In the genomic region with DNA sequence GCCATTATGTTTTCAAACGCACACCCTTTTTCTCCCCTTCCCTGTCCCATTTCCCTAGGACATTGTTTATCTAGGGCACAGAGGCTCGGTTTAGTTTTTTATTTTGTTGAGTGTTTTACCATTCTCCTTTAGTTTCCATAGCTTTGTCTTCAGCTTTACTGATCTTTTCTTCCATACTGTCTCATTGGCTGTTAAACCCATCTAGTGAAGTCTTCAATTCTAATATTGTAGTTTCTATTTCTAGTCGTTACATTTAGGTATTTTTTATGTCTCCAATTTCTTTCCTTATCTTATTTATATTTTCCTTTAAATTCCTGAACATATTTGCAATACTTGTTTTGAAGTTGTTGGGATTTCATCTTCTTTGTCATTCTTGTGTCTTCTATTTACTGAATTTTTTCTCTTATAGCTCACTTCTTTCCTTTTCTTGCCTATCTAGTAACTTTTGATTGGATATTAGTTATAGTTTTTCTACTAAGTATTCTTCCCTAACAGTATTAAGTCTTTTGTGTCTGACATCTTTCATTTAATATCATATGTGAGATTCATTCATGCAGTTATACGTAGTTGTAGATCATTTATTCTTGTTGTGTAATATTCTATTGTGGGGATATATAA, we compare ENCODE assay signal across 15 cellular contexts. TPM values are rescaled to one million over a fixed set of nuclear protein-coding genes. Genes with fewer than 3 reads are reported as not detected.
DNase-seq lines count a peak whose midpoint lies in the region; ATAC-seq and TF ChIP-seq lines count a peak whose summit lies in the region.
"Had no signal": no experiment of that assay in that cellular context is flagged by ENCODE, and none has a peak within 500 bp of the region (broad histone marks: within the 10 kb centered on the region; RNA-seq: fewer than 3 reads in every experiment).

No MANE protein-coding gene starts in this region.

- ATAC-seq in HG03025 (IDR thresholded peaks at IDR 0.05; ENCODE audit: low FRiP score, unreplicated experiment) (no peak), HG02852 (IDR thresholded peaks at IDR 0.05; ENCODE audit: unreplicated experiment) (no peak)

- H3K27me3 Mint-ChIP-seq in activated naive CD4-positive, alpha-beta T cell treated with anti-CD3 and anti-CD28 coated beads for 36 hours (ENCODE audit: low read depth), result no peaks in the 10 kb centered on the region
- H3K27me3 Mint-ChIP-seq in activated T-helper 2 cell treated with anti-CD3 and anti-CD28 coated beads, Interferon-gamma antibody, Interleukin-2, Interleukin-4, amounts not matched to agents 10 μg/mL and 5 μg/mL and 100 μg/mL, durations not matched to agents 14 hours and 24 hours and 36 hours (ENCODE audit: low read depth), result no peaks in the 10 kb centered on the region
- H3K27me3 Mint-ChIP-seq in immature natural killer cell (ENCODE audit: low read depth in 3 of 3) (peaks cover 0 to 12% (median 5%) of the 10 kb centered on the region in 3 donors), type B pancreatic cell (no peaks in the 10 kb centered on the region)

- DNase-seq in activated naive CD4-positive, alpha-beta T cell treated with anti-CD3 and anti-CD28 coated beads for 36 hours, result no peak
- no peak for DNase-seq in activated naive CD4-positive, alpha-beta T cell treated with Interleukin-2 at 50 U/mL for 16 hours
- no peak for DNase-seq in activated T-helper 2 cell treated with anti-CD3 and anti-CD28 coated beads, Interferon-gamma antibody, Interleukin-2, Interleukin-4, amounts not matched to agents 10 μg/mL and 5 μg/mL and 100 μg/mL, durations not matched to agents 14 hours and 24 hours and 36 hours (ENCODE audit: low spot score)
- no peak for DNase-seq in immature natural killer cell
- DNase-seq in type B pancreatic cell (ENCODE audit: extremely low spot score, unreplicated experiment), result no peak
- no peak for DNase-seq in NCI-H2227 treated with DMSO at 0.1 percent for 48 hours (lab: John Stamatoyannopoulos, UW)
- DNase-seq: endodermal cell, Kasumi-1, NCI-H187, NCI-H748 treated with DMSO at 0.1 percent for 48 hours, occipital lobe had no signal

- peaks cover 9% of the 10 kb centered on the region for H3K9me3 Mint-ChIP-seq in activated naive CD4-positive, alpha-beta T cell treated with anti-CD3 and anti-CD28 coated beads for 36 hours
- H3K9me3 Mint-ChIP-seq in activated T-helper 2 cell treated with anti-CD3 and anti-CD28 coated beads, Interferon-gamma antibody, Interleukin-2, Interleukin-4, amounts not matched to agents 10 μg/mL and 5 μg/mL and 100 μg/mL, durations not matched to agents 14 hours and 24 hours and 36 hours, result peaks cover 10% of the 10 kb centered on the region
- H3K9me3 Mint-ChIP-seq in immature natural killer cell, result peaks cover 0 to 6% (median 1%) of the 10 kb centered on the region in 6 donors
- H3K9me3 Mint-ChIP-seq in type B pancreatic cell, result no peaks in the 10 kb centered on the region
- H3K9me3 Mint-ChIP-seq: endodermal cell had no signal

- peaks cover 33% of the 10 kb centered on the region for H3K36me3 Mint-ChIP-seq in activated naive CD4-positive, alpha-beta T cell treated with anti-CD3 and anti-CD28 coated beads for 36 hours (ENCODE audit: low read depth)
- H3K36me3 Mint-ChIP-seq in activated T-helper 2 cell treated with anti-CD3 and anti-CD28 coated beads, Interferon-gamma antibody, Interleukin-2, Interleukin-4, amounts not matched to agents 10 μg/mL and 5 μg/mL and 100 μg/mL, durations not matched to agents 14 hours and 24 hours and 36 hours (ENCODE audit: low read depth), result peaks cover 64% of the 10 kb centered on the region
- H3K36me3 Mint-ChIP-seq in immature natural killer cell (peaks cover 17 to 42% (median 20%) of the 10 kb centered on the region in 3 donors), type B pancreatic cell (peaks cover 38% of the 10 kb centered on the region)

- CTCF ChIA-PET in activated naive CD4-positive, alpha-beta T cell treated with anti-CD3 and anti-CD28 coated beads for 36 hours (lab: Charles Lee), result interaction anchor here (3.1 to 21.2 kb wide), 4 partner anchors 8 to 47 kb away, joined by 14 to 916 read pairs (median 201); partner anchors contain the start of gene TSPAN14

- H3K27ac Mint-ChIP-seq in activated naive CD4-positive, alpha-beta T cell treated with anti-CD3 and anti-CD28 coated beads for 36 hours, result peak overlapping the region; percentile 97
- H3K27ac Mint-ChIP-seq in activated T-helper 2 cell treated with anti-CD3 and anti-CD28 coated beads, Interferon-gamma antibody, Interleukin-2, Interleukin-4, amounts not matched to agents 10 μg/mL and 5 μg/mL and 100 μg/mL, durations not matched to agents 14 hours and 24 hours and 36 hours, result peak overlapping the region; percentile 5
- H3K27ac Mint-ChIP-seq in immature natural killer cell, result peak overlapping the region; percentile 79 to 99 (median 96)
- H3K27ac Mint-ChIP-seq in type B pancreatic cell, result peak overlapping the region; percentile 2
- H3K27ac Mint-ChIP-seq: endodermal cell had no signal

- no peak for TF ChIP-seq CTCF in type B pancreatic cell (conservative IDR thresholded peaks at IDR 0.05)

- intact Hi-C loops in activated naive CD4-positive, alpha-beta T cell treated with anti-CD3 and anti-CD28 coated beads for 36 hours (cut with micrococcal nuclease), result loop anchor here (1.0 kb wide), 1 partner anchor 9 kb away; no protein-coding TSS in a partner anchor
- intact Hi-C loops in activated T-helper 2 cell treated with anti-CD3 and anti-CD28 coated beads, Interferon-gamma antibody, Interleukin-2, Interleukin-4, amounts not matched to agents 10 μg/mL and 5 μg/mL and 100 μg/mL, durations not matched to agents 14 hours and 24 hours and 36 hours (cut with micrococcal nuclease), result no loop called here

- no peak overlapping the region for H3K4me3 Mint-ChIP-seq in activated naive CD4-positive, alpha-beta T cell treated with anti-CD3 and anti-CD28 coated beads for 36 hours
- H3K4me3 Mint-ChIP-seq in activated T-helper 2 cell treated with anti-CD3 and anti-CD28 coated beads, Interferon-gamma antibody, Interleukin-2, Interleukin-4, amounts not matched to agents 10 μg/mL and 5 μg/mL and 100 μg/mL, durations not matched to agents 14 hours and 24 hours and 36 hours (ENCODE audit: low read depth), result no peak overlapping the region
- peak overlapping the region; percentile 79 to 88 (median 85) for H3K4me3 Mint-ChIP-seq in immature natural killer cell
- H3K4me3 Mint-ChIP-seq in type B pancreatic cell, result no peak overlapping the region
- H3K4me3 Mint-ChIP-seq: endodermal cell had no signal

- peaks cover 98% of the 10 kb centered on the region for H3K4me1 Mint-ChIP-seq in activated naive CD4-positive, alpha-beta T cell treated with anti-CD3 and anti-CD28 coated beads for 36 hours (ENCODE audit: low read depth)
- H3K4me1 Mint-ChIP-seq in activated T-helper 2 cell treated with anti-CD3 and anti-CD28 coated beads, Interferon-gamma antibody, Interleukin-2, Interleukin-4, amounts not matched to agents 10 μg/mL and 5 μg/mL and 100 μg/mL, durations not matched to agents 14 hours and 24 hours and 36 hours (ENCODE audit: low read depth), result peaks cover 81% of the 10 kb centered on the region
- H3K4me1 Mint-ChIP-seq in immature natural killer cell, result peaks cover 99 to 100% of the 10 kb centered on the region in 2 donors
- H3K4me1 Mint-ChIP-seq in type B pancreatic cell (ENCODE audit: unreplicated experiment), result peaks cover 45% of the 10 kb centered on the region

RNA-seq across cellular contexts. Expression of gene SH2D4B, which starts 41.0 kb away (rescaled TPM):
- under 1 TPM; 0.05 to 0.10 TPM for total RNA-seq in activated naive CD4-positive, alpha-beta T cell treated with anti-CD3 and anti-CD28 coated beads for 36 hours
- total RNA-seq in activated T-helper 2 cell treated with anti-CD3 and anti-CD28 coated beads, Interferon-gamma antibody, Interleukin-2, Interleukin-4, amounts not matched to agents 10 μg/mL and 5 μg/mL and 100 μg/mL, durations not matched to agents 14 hours and 24 hours and 36 hours, result 0.05 TPM in 1 of 2 replicates, not detected in the other
- polyA plus RNA-seq in immature natural killer cell, result not detected
- total RNA-seq in type B pancreatic cell (ENCODE audit: low replicate concordance), result 0.07 and 0.10 TPM in 2 replicates
- total RNA-seq: Right ventricle myocardium inferior, tibial nerve had no signal

RNA-seq across cellular contexts. Expression of gene TSPAN14, which starts 42.6 kb away (rescaled TPM):
- 10 to 100 TPM; 33.5 to 35.5 TPM for total RNA-seq in activated naive CD4-positive, alpha-beta T cell treated with anti-CD3 and anti-CD28 coated beads for 36 hours
- 45.4 and 51.1 TPM in 2 replicates for total RNA-seq in activated T-helper 2 cell treated with anti-CD3 and anti-CD28 coated beads, Interferon-gamma antibody, Interleukin-2, Interleukin-4, amounts not matched to agents 10 μg/mL and 5 μg/mL and 100 μg/mL, durations not matched to agents 14 hours and 24 hours and 36 hours
- 100 to 1,000 TPM; 141 to 363 (median 226) TPM for polyA plus RNA-seq in immature natural killer cell
- 111 and 159 TPM in 2 replicates for total RNA-seq in type B pancreatic cell (ENCODE audit: low replicate concordance)

Comparison
In these comparisons a context has a peak if more than half of its experiments do, and no peak if none do; other contexts are left out.
1. H3K27ac Mint-ChIP-seq: peak in every context shown above with its lines; median percentile 97 in activated naive CD4-positive, alpha-beta T cell treated with anti-CD3 and anti-CD28 coated beads for 36 hours; 96 in immature natural killer cell; 5 in activated T-helper 2 cell treated with anti-CD3 and anti-CD28 coated beads, Interferon-gamma antibody, Interleukin-2, Interleukin-4, amounts not matched to agents 10 μg/mL and 5 μg/mL and 100 μg/mL, durations not matched to agents 14 hours and 24 hours and 36 hours; 2 in type B pancreatic cell.
2. H3K4me3 Mint-ChIP-seq: peak in immature natural killer cell (5 of 5); none in activated naive CD4-positive, alpha-beta T cell treated with anti-CD3 and anti-CD28 coated beads for 36 hours (single experiment), activated T-helper 2 cell treated with anti-CD3 and anti-CD28 coated beads, Interferon-gamma antibody, Interleukin-2, Interleukin-4, amounts not matched to agents 10 μg/mL and 5 μg/mL and 100 μg/mL, durations not matched to agents 14 hours and 24 hours and 36 hours (single experiment) and type B pancreatic cell (single experiment).